ENCODE assay signal across 8 cellular contexts in genomic region chr13:30132623-30133553, GRCh38.
DNase-seq lines count a peak whose midpoint lies in the region; ATAC-seq and TF ChIP-seq lines count a peak whose summit lies in the region.

No MANE protein-coding gene starts in this region.

- H3K4me1 ChIP-seq in Peyer's patch: peaks cover 0 to 15% (median 0%) of the 10 kb centered on the region in 4 donors
- H3K4me1 ChIP-seq in esophagus squamous epithelium: peaks cover 0 to 24% (median 5%) of the 10 kb centered on the region in 3 donors

- no peak overlapping the region for H3K4me3 Mint-ChIP-seq in activated T-cell treated with anti-CD3 and anti-CD28 coated beads, Interleukin-2, amount 50 U/mL, for 24 hours
- peak overlapping the region; percentile 78 for H3K4me3 Mint-ChIP-seq in natural killer cell
- H3K4me3 Mint-ChIP-seq in stimulated activated naive B cell treated with anti-CD40 and anti-IgM and Interleukin-4, amounts not matched to agents 10 μg/mL and 1 μg/mL and 100 μg/mL, for 72 hours: peak overlapping the region; percentile 57 to 75

- H3K9me3 ChIP-seq in KOPT-K1 (ENCODE audit: insufficient read depth, low read length, poor library complexity, severe bottlenecking) (no peaks in the 10 kb centered on the region), Peyer's patch (no peaks in the 10 kb centered on the region), esophagus squamous epithelium (no peaks in the 10 kb centered on the region)

- H3K36me3 ChIP-seq in KOPT-K1 (ENCODE audit: insufficient read depth, low read length) (no peaks in the 10 kb centered on the region), Peyer's patch (no peaks in the 10 kb centered on the region), esophagus squamous epithelium (no peaks in the 10 kb centered on the region)

- 48 to 71% methylated on average over 16 to 23 of the region's 39 CpGs for WGBS in esophagus squamous epithelium, 2 donors

- H3K9me3 Mint-ChIP-seq in activated T-cell treated with anti-CD3 and anti-CD28 coated beads, Interleukin-2, amount 50 U/mL, for 24 hours: no peaks in the 10 kb centered on the region
- H3K9me3 Mint-ChIP-seq in natural killer cell: no peaks in the 10 kb centered on the region
- no peaks in the 10 kb centered on the region for H3K9me3 Mint-ChIP-seq in stimulated activated naive B cell treated with anti-CD40 and anti-IgM and Interleukin-4, amounts not matched to agents 10 μg/mL and 1 μg/mL and 100 μg/mL, for 72 hours

- ATAC-seq in GM21717 (IDR thresholded peaks at IDR 0.05; ENCODE audit: unreplicated experiment) (peak; percentile 95), natural killer cell (peak; percentile 97 to 100 (median 100))
- peak; percentile 99 to 100 for ATAC-seq in stimulated activated naive B cell treated with anti-CD40 and anti-IgM and Interleukin-4, amounts not matched to agents 10 μg/mL and 1 μg/mL and 100 μg/mL, for 72 hours (replicated peaks)

- TF ChIP-seq CTCF in Peyer's patch (IDR thresholded peaks at IDR 0.05): peak; percentile 85 to 96 (median 94)
- TF ChIP-seq CTCF in esophagus squamous epithelium (IDR thresholded peaks at IDR 0.05): peak; percentile 92 to 97 (median 96)
- peak; percentile 95 for TF ChIP-seq CTCF in natural killer cell (IDR thresholded peaks at IDR 0.05)

- H3K36me3 Mint-ChIP-seq in activated T-cell treated with anti-CD3 and anti-CD28 coated beads, Interleukin-2, amount 50 U/mL, for 24 hours (ENCODE audit: low read depth): no peaks in the 10 kb centered on the region
- no peaks in the 10 kb centered on the region for H3K36me3 Mint-ChIP-seq in natural killer cell
- H3K36me3 Mint-ChIP-seq in stimulated activated naive B cell treated with anti-CD40 and anti-IgM and Interleukin-4, amounts not matched to agents 10 μg/mL and 1 μg/mL and 100 μg/mL, for 72 hours: no peaks in the 10 kb centered on the region

- TF ChIP-seq POLR2A in Peyer's patch (IDR thresholded peaks at IDR 0.05) (peak in 1 of 2 donors; percentile 19), esophagus squamous epithelium (IDR thresholded peaks at IDR 0.05) (no peak)

- intact Hi-C loops in esophagus squamous epithelium (cut with DNase I): loop anchor here (10.0 kb wide), 3 partner anchors 202 to 672 kb away; no protein-coding TSS in a partner anchor
- intact Hi-C loops in natural killer cell (cut with micrococcal nuclease): loop anchor here (1.0 to 10.0 kb wide), 7 partner anchors 25 to 732 kb away; partner anchors contain the start of gene KATNAL1

- H3K4me1 Mint-ChIP-seq in activated T-cell treated with anti-CD3 and anti-CD28 coated beads, Interleukin-2, amount 50 U/mL, for 24 hours (ENCODE audit: low read depth): peaks cover 13% of the 10 kb centered on the region
- peaks cover 20 to 23% of the 10 kb centered on the region in 2 donors for H3K4me1 Mint-ChIP-seq in natural killer cell
- peaks cover 5 to 13% of the 10 kb centered on the region in 2 donors for H3K4me1 Mint-ChIP-seq in stimulated activated naive B cell treated with anti-CD40 and anti-IgM and Interleukin-4, amounts not matched to agents 10 μg/mL and 1 μg/mL and 100 μg/mL, for 72 hours

- H3K4me3 ChIP-seq in Peyer's patch (peak overlapping the region in 2 of 4 donors; percentile 11 to 12), esophagus squamous epithelium (peak overlapping the region in 1 of 4 donors; percentile 15)

- H3K27ac Mint-ChIP-seq in activated T-cell treated with anti-CD3 and anti-CD28 coated beads, Interleukin-2, amount 50 U/mL, for 24 hours: no peak overlapping the region
- peak overlapping the region; percentile 29 to 78 for H3K27ac Mint-ChIP-seq in natural killer cell
- H3K27ac Mint-ChIP-seq in stimulated activated naive B cell treated with anti-CD40 and anti-IgM and Interleukin-4, amounts not matched to agents 10 μg/mL and 1 μg/mL and 100 μg/mL, for 72 hours: peak overlapping the region; percentile 20

- DNase-seq in DMS53 treated with DMSO at 0.1 percent for 48 hours (lab: John Stamatoyannopoulos, UW; ENCODE audit: unreplicated experiment) (peak; percentile 91), Peyer's patch (peak; percentile 97 to 99 (median 99)), esophagus squamous epithelium (lab: John Stamatoyannopoulos, UW) (peak; percentile 84), natural killer cell (peak; percentile 96)
- peak; percentile 98 for DNase-seq in activated T-cell treated with anti-CD3 and anti-CD28 coated beads, Interleukin-2, amount 50 U/mL, for 24 hours
- DNase-seq in stimulated activated naive B cell treated with anti-CD40 and anti-IgM and Interleukin-4, amounts not matched to agents 10 μg/mL and 1 μg/mL and 100 μg/mL, for 72 hours: peak; percentile 87

- H3K27me3 ChIP-seq in Peyer's patch: no peaks in the 10 kb centered on the region
- peaks cover 0 to 4% (median 0%) of the 10 kb centered on the region in 4 donors for H3K27me3 ChIP-seq in esophagus squamous epithelium

- peak overlapping the region; percentile 58 for H3K27ac ChIP-seq in KOPT-K1 (ENCODE audit: low read depth, low read length, poor library complexity, severe bottlenecking)
- H3K27ac ChIP-seq in Peyer's patch: peak overlapping the region in 2 of 4 donors; percentile 2 to 58
- peak overlapping the region in 2 of 4 donors; percentile 2 to 57 for H3K27ac ChIP-seq in esophagus squamous epithelium

- no peaks in the 10 kb centered on the region for H3K27me3 Mint-ChIP-seq in activated T-cell treated with anti-CD3 and anti-CD28 coated beads, Interleukin-2, amount 50 U/mL, for 24 hours
- no peaks in the 10 kb centered on the region for H3K27me3 Mint-ChIP-seq in natural killer cell (ENCODE audit: low read depth in 2 of 2)
- peaks cover 0 to 11% of the 10 kb centered on the region in 2 donors for H3K27me3 Mint-ChIP-seq in stimulated activated naive B cell treated with anti-CD40 and anti-IgM and Interleukin-4, amounts not matched to agents 10 μg/mL and 1 μg/mL and 100 μg/mL, for 72 hours
